8 cellular contexts compared by ENCODE assay signal in genomic region chr13:31201341-31202024, GRCh38. TPM values are rescaled to one million over a fixed set of nuclear protein-coding genes. Genes with fewer than 3 reads are reported as not detected.
A peak's percentile ranks its signal among the peaks of the same experiment; 100 is the strongest.
DNase-seq lines count a peak whose midpoint lies in the region; ATAC-seq and TF ChIP-seq lines count a peak whose summit lies in the region.

No MANE protein-coding gene starts in this region.

- no peaks in the 10 kb centered on the region for H3K9me3 ChIP-seq in upper lobe of right lung

- peak overlapping the region; percentile 85 for H3K4me3 Mint-ChIP-seq in activated naive CD4-positive, alpha-beta T cell treated with anti-CD3 and anti-CD28 coated beads, Interleukin-2, amount 50 U/mL, for 24 hours

- peak overlapping the region; percentile 91 for H3K27ac Mint-ChIP-seq in activated naive CD4-positive, alpha-beta T cell treated with anti-CD3 and anti-CD28 coated beads, Interleukin-2, amount 50 U/mL, for 24 hours

- H3K9me3 Mint-ChIP-seq in activated naive CD4-positive, alpha-beta T cell treated with anti-CD3 and anti-CD28 coated beads, Interleukin-2, amount 50 U/mL, for 24 hours, result no peaks in the 10 kb centered on the region

- ATAC-seq in left lobe of liver, result peak; percentile 7
- no peak for ATAC-seq in upper lobe of right lung

- no peaks in the 10 kb centered on the region for H3K36me3 Mint-ChIP-seq in activated naive CD4-positive, alpha-beta T cell treated with anti-CD3 and anti-CD28 coated beads, Interleukin-2, amount 50 U/mL, for 24 hours

- TF ChIP-seq CTCF in upper lobe of right lung (IDR thresholded peaks at IDR 0.05), result no peak

- no peaks in the 10 kb centered on the region for H3K36me3 ChIP-seq in upper lobe of right lung

- no peaks in the 10 kb centered on the region for H3K27me3 ChIP-seq in upper lobe of right lung

- H3K4me3 ChIP-seq in upper lobe of right lung, result peak overlapping the region; percentile 73

- intact Hi-C loops in upper lobe of right lung (cut with DNase I), result no loop called here

- H3K4me1 ChIP-seq in upper lobe of right lung, result peaks cover 11% of the 10 kb centered on the region

- H3K4me1 Mint-ChIP-seq in activated naive CD4-positive, alpha-beta T cell treated with anti-CD3 and anti-CD28 coated beads, Interleukin-2, amount 50 U/mL, for 24 hours, result peaks cover 26% of the 10 kb centered on the region

- H3K27ac ChIP-seq in upper lobe of right lung, result peak overlapping the region; percentile 92

- DNase-seq in activated naive CD4-positive, alpha-beta T cell treated with Interleukin-2 at 50 U/mL for 16 hours, result no peak
- DNase-seq in amniotic epithelial cell (ENCODE audit: low read depth) (peak; percentile 39), left lobe of liver (ENCODE audit: low spot score) (peak; percentile 64), upper lobe of right lung (no peak), pons (ENCODE audit: low spot score) (no peak), SHP77 treated with DMSO at 0.1 percent for 48 hours (lab: John Stamatoyannopoulos, UW) (no peak), epidermal melanocyte (ENCODE audit: insufficient read length, low spot score) (no peak)

- H3K27me3 Mint-ChIP-seq in activated naive CD4-positive, alpha-beta T cell treated with anti-CD3 and anti-CD28 coated beads, Interleukin-2, amount 50 U/mL, for 24 hours, result no peaks in the 10 kb centered on the region

RNA-seq across cellular contexts. Expression of gene B3GLCT, which starts 1.7 kb away (rescaled TPM):
- total RNA-seq in left lobe of liver (3.3 TPM), upper lobe of right lung (6.7 TPM)

RNA-seq across cellular contexts. Expression of gene HSPH1, which starts 39.8 kb away (rescaled TPM):
- total RNA-seq in left lobe of liver (17.6 TPM), upper lobe of right lung (79.8 TPM)

Comparison
In these comparisons a context has a peak if more than half of its experiments do, and no peak if none do; other contexts are left out.
1. DNase-seq: peak in amniotic epithelial cell (single experiment) and left lobe of liver (single experiment); none in activated naive CD4-positive, alpha-beta T cell treated with Interleukin-2 at 50 U/mL for 16 hours (single experiment), upper lobe of right lung (single experiment), pons (single experiment), SHP77 treated with DMSO at 0.1 percent for 48 hours (single experiment) and epidermal melanocyte (single experiment).